28 cellular contexts compared by ENCODE assay signal in the genomic region with DNA sequence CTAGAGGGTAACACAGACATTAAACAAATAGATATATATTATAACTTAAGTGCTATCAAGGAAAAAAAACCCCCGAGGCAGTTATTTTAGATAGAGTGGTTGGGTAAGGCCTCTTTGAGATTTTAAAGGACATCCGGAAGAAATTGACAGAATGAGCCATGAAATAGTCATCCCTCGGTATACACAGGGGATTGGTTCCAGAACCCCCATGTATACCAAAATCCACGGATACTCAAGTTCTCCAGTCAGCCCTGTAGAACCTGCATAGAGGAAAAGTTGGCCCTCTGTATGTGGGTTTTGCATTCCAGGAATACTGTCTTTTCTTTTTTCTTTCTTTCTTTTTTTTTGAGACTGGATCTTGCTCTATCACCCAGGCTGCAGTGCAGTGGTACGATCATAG. TPM values are rescaled to one million over a fixed set of nuclear protein-coding genes. Genes with fewer than 3 reads are reported as not detected.
"Had no signal": no experiment of that assay in that cellular context is flagged by ENCODE, and none has a peak within 500 bp of the region (broad histone marks: within the 10 kb centered on the region; RNA-seq: fewer than 3 reads in every experiment).

No MANE protein-coding gene starts in this region.

- H3K27ac ChIP-seq: breast epithelium, RWPE1, SJSA1 had no signal

- DNase-seq: activated B cell treated with CpG ODN at 0.5 μM for 24 hours; activated CD4-positive, alpha-beta memory T cell treated with anti-CD3 and anti-CD28 coated beads for 36 hours; activated CD4-positive, alpha-beta T cell treated with anti-CD3 and anti-CD28 coated beads, Interleukin-2, amount 10 ng/mL, durations not matched to agents 7 days and 5 days; activated CD8-positive, alpha-beta memory T cell treated with anti-CD3 and anti-CD28 coated beads for 24 hours; activated gamma-delta T cell treated with Interleukin-2 at 50 U/mL for 16 hours; activated naive CD4-positive, alpha-beta T cell treated with anti-CD3 and anti-CD28 coated beads, Interleukin-2, amount 10 ng/mL, durations not matched to agents 7 days and 5 days; activated T-cell treated with anti-CD3 and anti-CD28 coated beads, Interleukin-2, amount 50 U/mL, for 72 hours; aorta; caudate nucleus; MG63; MV-4-11; NCI-H1092 treated with DMSO at 0.1 percent for 48 hours; NCI-H1417 treated with DMSO at 0.1 percent for 48 hours; NCI-H1694; NCI-H2029 treated with DMSO at 0.1 percent for 48 hours; NCI-H345; NCI-H510A; NCI-H526 treated with DMSO at 0.1 percent for 48 hours; NCI-H82; Right ventricle myocardium superior; T-helper 9 cell had no signal

- H3K27ac Mint-ChIP-seq: activated B cell treated with CpG ODN at 0.5 μM for 24 hours; activated CD4-positive, alpha-beta memory T cell treated with anti-CD3 and anti-CD28 coated beads for 36 hours; activated CD4-positive, alpha-beta T cell treated with anti-CD3 and anti-CD28 coated beads, Interleukin-2, amount 10 ng/mL, durations not matched to agents 7 days and 5 days; activated naive CD4-positive, alpha-beta T cell treated with anti-CD3 and anti-CD28 coated beads, Interleukin-2, amount 10 ng/mL, durations not matched to agents 7 days and 5 days; activated T-cell treated with anti-CD3 and anti-CD28 coated beads, Interleukin-2, amount 50 U/mL, for 72 hours; activated T-helper 2 cell treated with anti-CD3 and anti-CD28 coated beads, Interferon-gamma antibody, Interleukin-2, Interleukin-4, amounts not matched to agents 10 μg/mL and 5 μg/mL and 100 μg/mL, durations not matched to agents 14 hours and 24 hours and 36 hours; T-helper 1 cell treated with Interleukin-12 subunit alpha and Interleukin-12 subunit beta and Interleukin-4 antibody, amounts not matched to agents 30 μg/mL and 1 μg/mL, for 36 hours had no signal

- ATAC-seq: activated T-cell treated with anti-CD3 and anti-CD28 coated beads, Interleukin-2, amount 50 U/mL, for 72 hours; Panc1; SK-N-SH treated with all-trans-retinoic acid at 6 μM for 48 hours had no signal

- H3K4me1 ChIP-seq: breast epithelium had no signal

- H3K27me3 ChIP-seq: breast epithelium, MG63, SJSA1 had no signal

- H3K36me3 ChIP-seq: breast epithelium, MG63, SJSA1 had no signal

- H3K4me3 ChIP-seq: breast epithelium, MG63, SJSA1 had no signal

- H3K27me3 Mint-ChIP-seq: activated B cell treated with CpG ODN at 0.5 μM for 24 hours; activated CD4-positive, alpha-beta memory T cell treated with anti-CD3 and anti-CD28 coated beads for 36 hours; activated CD4-positive, alpha-beta T cell treated with anti-CD3 and anti-CD28 coated beads, Interleukin-2, amount 10 ng/mL, durations not matched to agents 7 days and 5 days; activated naive CD4-positive, alpha-beta T cell treated with anti-CD3 and anti-CD28 coated beads, Interleukin-2, amount 10 ng/mL, durations not matched to agents 7 days and 5 days had no signal

- H3K4me3 Mint-ChIP-seq: activated B cell treated with CpG ODN at 0.5 μM for 24 hours; activated CD4-positive, alpha-beta memory T cell treated with anti-CD3 and anti-CD28 coated beads for 36 hours; T-helper 1 cell treated with Interleukin-12 subunit alpha and Interleukin-12 subunit beta and Interleukin-4 antibody, amounts not matched to agents 30 μg/mL and 1 μg/mL, for 36 hours had no signal

RNA-seq across cellular contexts. Expression of a gene that starts 15.9 kb away (rescaled TPM):
- total RNA-seq: activated CD4-positive, alpha-beta T cell treated with anti-CD3 and anti-CD28 coated beads, Interleukin-2, amount 10 ng/mL, durations not matched to agents 7 days and 5 days; SJSA1 had no signal
